ENCODE assay signal across 8 cellular contexts in the genomic region with DNA sequence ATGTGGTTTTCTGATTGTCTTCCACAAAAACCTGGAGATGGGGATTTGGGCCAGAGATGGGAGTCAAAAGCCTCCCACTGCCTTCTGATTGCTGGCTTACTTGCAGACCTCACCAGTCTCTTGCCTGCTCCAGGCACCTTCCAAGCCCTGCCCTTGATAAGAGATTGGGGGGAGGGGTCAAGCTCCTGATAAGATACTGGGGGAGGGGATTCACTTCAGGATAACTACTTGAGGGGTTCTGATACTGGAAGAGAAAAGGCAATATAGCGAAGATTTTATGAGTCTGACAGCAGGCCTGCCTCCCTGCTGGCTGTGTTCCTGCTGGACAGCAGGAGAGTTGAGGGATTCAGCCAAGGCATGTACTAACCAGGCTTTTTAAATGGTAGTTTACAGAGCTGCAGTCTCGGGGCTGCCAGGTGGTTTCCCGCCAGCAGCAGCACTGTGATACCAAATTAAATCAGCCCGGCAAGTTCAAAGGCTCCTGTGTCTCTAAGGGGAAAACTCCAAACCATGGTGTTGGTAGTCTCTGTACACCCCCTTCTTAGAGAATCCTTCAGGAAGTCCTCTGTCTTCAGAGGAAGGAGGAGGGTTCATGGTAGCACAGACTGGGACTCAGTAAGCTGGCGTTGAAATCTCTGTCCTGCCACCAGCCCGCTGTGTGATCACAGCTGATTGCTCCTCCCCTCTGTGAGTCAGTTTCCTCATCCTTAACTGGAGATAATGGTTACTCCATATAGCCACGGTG. TPM values are rescaled to one million over a fixed set of nuclear protein-coding genes. Genes with fewer than 3 reads are reported as not detected.
DNase-seq lines count a peak whose midpoint lies in the region; FAIRE-seq and TF ChIP-seq lines count a peak whose summit lies in the region.

No MANE protein-coding gene starts in this region.

- 14% methylated on average over 7 of the region's 7 CpGs for WGBS in urinary bladder

- no peak overlapping the region for H3K4me3 Mint-ChIP-seq in activated naive CD4-positive, alpha-beta T cell treated with anti-CD3 and anti-CD28 coated beads, Interleukin-2, amount 10 ng/mL, durations not matched to agents 7 days and 5 days

- H3K27me3 Mint-ChIP-seq in activated naive CD4-positive, alpha-beta T cell treated with anti-CD3 and anti-CD28 coated beads, Interleukin-2, amount 10 ng/mL, durations not matched to agents 7 days and 5 days: no peaks in the 10 kb centered on the region

- H3K4me3 ChIP-seq in urinary bladder (ENCODE audit: low read depth, low read length): no peak overlapping the region

- peak; percentile 6 for DNase-seq in activated naive CD4-positive, alpha-beta T cell treated with Interleukin-2 at 50 U/mL for 16 hours
- no peak for DNase-seq in activated naive CD4-positive, alpha-beta T cell treated with anti-CD3 and anti-CD28 coated beads, Interleukin-2, amount 10 ng/mL, durations not matched to agents 7 days and 5 days
- DNase-seq in NCI-H82 (lab: John Stamatoyannopoulos, UW) (peak; percentile 68), cerebellar nuclear complex (lab: John Stamatoyannopoulos, UW) (peak; percentile 44 to 65), medulla oblongata (ENCODE audit: extremely low spot score) (peak; percentile 26), AML-193 (lab: John Stamatoyannopoulos, UW) (no peak), D721Med (ENCODE audit: insufficient read length, low spot score) (no peak)

- peak overlapping the region; percentile 52 for H3K27ac ChIP-seq in urinary bladder (ENCODE audit: low read depth)

- TF ChIP-seq CTCF in D721Med (IDR thresholded peaks at IDR 0.05; ENCODE audit: insufficient read depth, missing control alignments): no peak

- CTCF ChIA-PET in activated naive CD4-positive, alpha-beta T cell treated with anti-CD3 and anti-CD28 coated beads, Interleukin-2, amount 10 ng/mL, durations not matched to agents 7 days and 5 days (lab: Charles Lee): interaction anchor here (0.7 kb wide), 1 partner anchor 27 kb away, joined by 3 read pairs; no protein-coding TSS in a partner anchor

- no peaks in the 10 kb centered on the region for H3K4me1 ChIP-seq in urinary bladder (ENCODE audit: insufficient read depth)

- FAIRE-seq in D721Med (lab: Jason Lieb, UNC): no peak

- peaks cover 5% of the 10 kb centered on the region for H3K4me1 Mint-ChIP-seq in activated naive CD4-positive, alpha-beta T cell treated with anti-CD3 and anti-CD28 coated beads, Interleukin-2, amount 10 ng/mL, durations not matched to agents 7 days and 5 days

- no peaks in the 10 kb centered on the region for H3K9me3 Mint-ChIP-seq in activated naive CD4-positive, alpha-beta T cell treated with anti-CD3 and anti-CD28 coated beads, Interleukin-2, amount 10 ng/mL, durations not matched to agents 7 days and 5 days

- H3K36me3 Mint-ChIP-seq in activated naive CD4-positive, alpha-beta T cell treated with anti-CD3 and anti-CD28 coated beads, Interleukin-2, amount 10 ng/mL, durations not matched to agents 7 days and 5 days: no peaks in the 10 kb centered on the region

- no peak overlapping the region for H3K27ac Mint-ChIP-seq in activated naive CD4-positive, alpha-beta T cell treated with anti-CD3 and anti-CD28 coated beads, Interleukin-2, amount 10 ng/mL, durations not matched to agents 7 days and 5 days

- H3K36me3 ChIP-seq in urinary bladder (ENCODE audit: insufficient read depth): no peaks in the 10 kb centered on the region

RNA-seq across cellular contexts. Expression of a gene that starts 58.3 kb away (rescaled TPM):
- 3.2 TPM for total RNA-seq in urinary bladder
- polyA plus RNA-seq in urinary bladder: 2.3 TPM

RNA-seq across cellular contexts. Expression of a gene that starts 58.8 kb away (rescaled TPM):
- total RNA-seq in urinary bladder: 274 TPM
- polyA plus RNA-seq in urinary bladder: 49.2 TPM

Comparison
In these comparisons a context has a peak if more than half of its experiments do, and no peak if none do; other contexts are left out.
1. DNase-seq: peak in activated naive CD4-positive, alpha-beta T cell treated with Interleukin-2 at 50 U/mL for 16 hours (single experiment), NCI-H82 (single experiment), cerebellar nuclear complex (2 of 2) and medulla oblongata (single experiment); none in activated naive CD4-positive, alpha-beta T cell treated with anti-CD3 and anti-CD28 coated beads, Interleukin-2, amount 10 ng/mL, durations not matched to agents 7 days and 5 days (single experiment), AML-193 (0 of 2) and D721Med (single experiment).